Comparison of ENCODE assay signal across 1 cellular context in the genomic region with DNA sequence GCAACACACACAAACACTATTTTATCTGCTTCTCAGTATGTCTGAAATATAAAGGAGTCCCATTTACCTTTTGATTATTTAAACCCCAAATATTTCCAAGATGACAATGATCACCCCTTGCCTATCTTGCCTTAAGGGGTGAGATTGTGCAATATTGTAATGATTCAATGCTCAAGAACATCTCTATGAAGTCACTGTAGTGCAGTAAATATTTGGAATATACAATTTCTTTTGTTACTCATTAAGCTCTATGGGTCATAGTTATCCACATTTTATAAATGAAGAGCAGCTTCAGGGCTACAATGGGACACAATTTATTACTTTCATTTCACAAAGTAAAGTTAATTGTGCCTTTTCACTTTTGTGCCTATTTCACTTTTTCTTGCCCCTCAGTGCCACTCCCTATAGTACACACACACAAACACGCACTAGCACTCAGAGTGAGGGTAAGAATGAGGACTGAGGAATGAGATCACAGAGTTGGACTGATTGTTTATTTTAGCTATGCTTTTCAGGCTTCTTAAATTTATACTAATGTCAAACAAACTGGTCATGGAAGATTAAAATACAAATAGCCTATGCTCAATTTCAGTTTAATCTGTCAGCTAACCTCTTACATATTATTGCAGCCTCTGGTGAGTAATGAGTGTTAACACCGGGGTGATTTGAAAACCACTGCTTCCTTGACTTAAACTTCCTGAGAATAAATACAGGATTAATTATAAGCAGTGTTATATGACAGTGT.
TF ChIP-seq lines count a peak whose summit lies in the region.

No MANE protein-coding gene starts in this region.

TF ChIP-seq in HEK293, 187 proteins besides CTCF, POLR2A, EP300 and RAD21 (continued from another document):
- no peak for TF ChIP-seq TSHZ1 (tag by site-specific recombination; IDR thresholded peaks at IDR 0.05; ENCODE audit: borderline replicate concordance)
- TF ChIP-seq PRDM1 (tag by site-specific recombination; IDR thresholded peaks at IDR 0.05) = no peak
- TF ChIP-seq ZSCAN16 (tag by site-specific recombination; IDR thresholded peaks at IDR 0.05) = no peak
- TF ChIP-seq ZNF292 (tag by site-specific recombination; IDR thresholded peaks at IDR 0.05; ENCODE audit: borderline replicate concordance, low read depth) = no peak
- no peak for TF ChIP-seq ZNF513 (tag by site-specific recombination; IDR thresholded peaks at IDR 0.05)
- no peak for TF ChIP-seq ZNF174 (tag by site-specific recombination; IDR thresholded peaks at IDR 0.05)
- TF ChIP-seq, protein P1, sequence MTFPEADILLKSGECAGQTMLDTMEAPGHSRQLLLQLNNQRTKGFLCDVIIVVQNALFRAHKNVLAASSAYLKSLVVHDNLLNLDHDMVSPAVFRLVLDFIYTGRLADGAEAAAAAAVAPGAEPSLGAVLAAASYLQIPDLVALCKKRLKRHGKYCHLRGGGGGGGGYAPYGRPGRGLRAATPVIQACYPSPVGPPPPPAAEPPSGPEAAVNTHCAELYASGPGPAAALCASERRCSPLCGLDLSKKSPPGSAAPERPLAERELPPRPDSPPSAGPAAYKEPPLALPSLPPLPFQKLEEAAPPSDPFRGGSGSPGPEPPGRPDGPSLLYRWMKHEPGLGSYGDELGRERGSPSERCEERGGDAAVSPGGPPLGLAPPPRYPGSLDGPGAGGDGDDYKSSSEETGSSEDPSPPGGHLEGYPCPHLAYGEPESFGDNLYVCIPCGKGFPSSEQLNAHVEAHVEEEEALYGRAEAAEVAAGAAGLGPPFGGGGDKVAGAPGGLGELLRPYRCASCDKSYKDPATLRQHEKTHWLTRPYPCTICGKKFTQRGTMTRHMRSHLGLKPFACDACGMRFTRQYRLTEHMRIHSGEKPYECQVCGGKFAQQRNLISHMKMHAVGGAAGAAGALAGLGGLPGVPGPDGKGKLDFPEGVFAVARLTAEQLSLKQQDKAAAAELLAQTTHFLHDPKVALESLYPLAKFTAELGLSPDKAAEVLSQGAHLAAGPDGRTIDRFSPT (tag by site-specific recombination; IDR thresholded peaks at IDR 0.05) = peak; percentile 81
- 0 out of 2 replicates have a peak, but pooled peaks have one; percentile 17 for TF ChIP-seq SP3 (tag by site-specific recombination; IDR thresholded peaks at IDR 0.05)
- TF ChIP-seq ZBTB17 (tag by site-specific recombination; IDR thresholded peaks at IDR 0.05) = no peak
- no peak for TF ChIP-seq GLI4 (tag by site-specific recombination; IDR thresholded peaks at IDR 0.05)
- TF ChIP-seq ZNF660 (tag by site-specific recombination; IDR thresholded peaks at IDR 0.05) = no peak
